6 cellular contexts compared by ENCODE assay signal in genomic region chr12:55816876-55817351, GRCh38. TPM values are rescaled to one million over a fixed set of nuclear protein-coding genes. Genes with fewer than 3 reads are reported as not detected.
DNase-seq lines count a peak whose midpoint lies in the region; TF ChIP-seq lines count a peak whose summit lies in the region.

No MANE protein-coding gene starts in this region.

- peaks cover 40 to 64% (median 55%) of the 10 kb centered on the region in 4 donors for H3K4me1 ChIP-seq in esophagus muscularis mucosa

- H3K36me3 ChIP-seq in esophagus muscularis mucosa = peaks cover 16 to 55% (median 41%) of the 10 kb centered on the region in 4 donors

- no peaks in the 10 kb centered on the region for H3K27me3 ChIP-seq in esophagus muscularis mucosa

- intact Hi-C loops in esophagus muscularis mucosa (cut with DNase I) = loop anchor here (5.0 kb wide), 1 partner anchor 80 kb away; no protein-coding TSS in a partner anchor

- no peak for TF ChIP-seq EP300 in esophagus muscularis mucosa (IDR thresholded peaks at IDR 0.05)

- WGBS in esophagus muscularis mucosa = 2% methylated on average over 14 of the region's 14 CpGs

- peak; percentile 41 for DNase-seq in NB4 (ENCODE audit: low read depth)
- peak; percentile 88 for DNase-seq in esophagus muscularis mucosa (ENCODE audit: extremely low spot score)
- no peak for DNase-seq in substantia nigra (lab: John Stamatoyannopoulos, UW)
- no peak for DNase-seq in DMS114 treated with DMSO at 0.1 percent for 48 hours (lab: John Stamatoyannopoulos, UW; ENCODE audit: unreplicated experiment)
- no peak for DNase-seq in globus pallidus (ENCODE audit: low spot score)
- no peak for DNase-seq in NCI-H2196 (lab: John Stamatoyannopoulos, UW; ENCODE audit: unreplicated experiment)

- TF ChIP-seq CTCF in NB4 (IDR thresholded peaks at IDR 0.05; ENCODE audit: low read depth, low read length) (no peak), esophagus muscularis mucosa (IDR thresholded peaks at IDR 0.05) (no peak)

- no peaks in the 10 kb centered on the region for H3K9me3 ChIP-seq in esophagus muscularis mucosa

- TF ChIP-seq POLR2A in NB4 (IDR thresholded peaks at IDR 0.05; ENCODE audit: extremely low read depth, insufficient read length) (no peak), esophagus muscularis mucosa (IDR thresholded peaks at IDR 0.05; ENCODE audit: low read depth) (no peak)

- H3K4me3 ChIP-seq in NB4 (ENCODE audit: low read depth, low read length) = peak overlapping the region; percentile 99
- H3K4me3 ChIP-seq in esophagus muscularis mucosa = peak overlapping the region; percentile 70 to 81 (median 78)

- H3K27ac ChIP-seq in esophagus muscularis mucosa (replicated peaks in 1 of 4) = peak overlapping the region; percentile 88 to 91 (median 89)
- H3K27ac ChIP-seq in substantia nigra (ENCODE audit: low read depth, low read length, poor library complexity, severe bottlenecking) = peak overlapping the region; percentile 74

RNA-seq across cellular contexts. Expression of gene SARNP, which starts 0.6 kb away (rescaled TPM):
- total RNA-seq in esophagus muscularis mucosa = 10 to 100 TPM; 57.7 to 78.0 (median 70.1) TPM

RNA-seq across cellular contexts. Expression of gene ORMDL2, which starts 0.9 kb away (rescaled TPM):
- 10 to 100 TPM in 2 of 4 donors, 1 to 10 TPM in 2; 8.3 to 15.7 (median 11.8) TPM for total RNA-seq in esophagus muscularis mucosa

RNA-seq across cellular contexts. Expression of gene DNAJC14, which starts 12.5 kb away (rescaled TPM):
- 10 to 100 TPM; 23.7 to 33.7 (median 30.0) TPM for total RNA-seq in esophagus muscularis mucosa

RNA-seq across cellular contexts. Expression of gene MMP19, which starts 25.8 kb away (rescaled TPM):
- total RNA-seq in esophagus muscularis mucosa = 10 to 100 TPM in 2 of 4 donors, 1 to 10 TPM in 2; 5.5 to 17.4 (median 8.5) TPM

Comparison
In these comparisons a context has a peak if more than half of its experiments do, and no peak if none do; other contexts are left out.
1. DNase-seq: peak in NB4 (single experiment) and esophagus muscularis mucosa (single experiment); none in substantia nigra (0 of 49), DMS114 treated with DMSO at 0.1 percent for 48 hours (single experiment), globus pallidus (single experiment) and NCI-H2196 (single experiment).